19 cellular contexts compared by ENCODE assay signal in the genomic region with DNA sequence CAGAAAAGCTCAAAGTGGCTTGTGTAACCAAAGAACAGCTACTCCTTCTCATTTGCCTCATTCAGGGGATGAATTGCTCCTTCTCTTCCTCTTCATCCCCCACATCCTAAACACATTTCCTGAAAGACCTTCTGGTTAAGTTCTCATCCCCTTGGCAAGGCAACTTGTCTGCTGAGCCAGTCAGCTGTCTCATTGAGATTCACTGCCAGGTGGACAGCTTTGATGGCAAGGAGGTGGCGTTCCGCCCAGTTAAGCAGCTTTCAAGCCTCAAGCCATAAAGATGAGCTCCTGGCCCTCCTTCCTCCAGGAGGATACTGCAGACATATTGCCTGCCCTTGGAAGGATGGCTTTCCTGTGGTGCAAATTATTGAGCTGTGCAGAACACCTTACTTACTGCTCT.
DNase-seq lines count a peak whose midpoint lies in the region; ATAC-seq, FAIRE-seq and TF ChIP-seq lines count a peak whose summit lies in the region.
"Had no signal": no experiment of that assay in that cellular context is flagged by ENCODE, and none has a peak within 500 bp of the region (broad histone marks: within the 10 kb centered on the region; RNA-seq: fewer than 3 reads in every experiment).

No MANE protein-coding gene starts in this region.

- H3K4me3 ChIP-seq in H1 (ENCODE audit: extremely low read depth in 1 of 4, insufficient read depth in 2 of 4, low read depth in 3 of 4, low read length in 4 of 4) (no peak overlapping the region), sigmoid colon (no peak overlapping the region)
- H3K4me3 ChIP-seq: BLaER1 treated with 17β-estradiol and CSF1 and Interleukin-3, amounts not matched to agents 10 nM and 100 nM; tibial nerve had no signal

- H2BK12ac ChIP-seq in H1 (ENCODE audit: low read depth, low read length) = no peak overlapping the region

- H2AK5ac ChIP-seq in H1 (ENCODE audit: low read depth, low read length) = no peak overlapping the region

- no peak overlapping the region for H3K56ac ChIP-seq in H1 (replicated peaks; ENCODE audit: insufficient read length, low read depth, low read length)

- no peaks in the 10 kb centered on the region for H4K20me1 ChIP-seq in H1 (replicated peaks in 1 of 2; ENCODE audit: control insufficient read depth in 1 of 2, insufficient read depth in 2 of 2, low read length in 2 of 2)
- H4K20me1 ChIP-seq: BLaER1 treated with 17β-estradiol and CSF1 and Interleukin-3, amounts not matched to agents 10 nM and 100 nM had no signal

- H3K79me2 ChIP-seq in H1 (ENCODE audit: control insufficient read depth in 1 of 2, insufficient read depth in 2 of 2, low read length in 2 of 2) = no peaks in the 10 kb centered on the region

- no peak for ATAC-seq in HG02938 (IDR thresholded peaks at IDR 0.05; ENCODE audit: unreplicated experiment)
- ATAC-seq: stimulated activated naive B cell treated with anti-CD40 and anti-IgM and Interleukin-4, amounts not matched to agents 10 μg/mL and 1 μg/mL and 100 μg/mL, for 72 hours had no signal

- H2BK15ac ChIP-seq in H1 (ENCODE audit: low read length) = no peak overlapping the region

- H3K79me1 ChIP-seq in H1 (ENCODE audit: low read depth, low read length) = no peaks in the 10 kb centered on the region

- no peak overlapping the region for H4K8ac ChIP-seq in H1 (ENCODE audit: extremely low read depth, insufficient read depth, low read length)

- H4K91ac ChIP-seq in H1 (replicated peaks; ENCODE audit: insufficient read length, low read length) = no peak overlapping the region

- intact Hi-C loops in sigmoid colon (cut with DNase I) = no loop called here

- no peak for TF ChIP-seq RAD21 in H1 (IDR thresholded peaks at IDR 0.05 in 1 of 2, conservative IDR thresholded peaks at IDR 0.05 in 1 of 2; ENCODE audit: low read depth in 2 of 2, low read length in 2 of 2)

- H3K18ac ChIP-seq in H1 (ENCODE audit: extremely low read depth, low read length) = no peak overlapping the region

- 0 out of 2 replicates have a peak overlapping the region, but pooled peaks have one; percentile 21 for H2AFZ ChIP-seq in H1 (ENCODE audit: low read length)

- no peak overlapping the region for H4K5ac ChIP-seq in H1 (ENCODE audit: insufficient read length, low read depth, low read length)

- TF ChIP-seq EP300 in H1 (IDR thresholded peaks at IDR 0.05; ENCODE audit: borderline replicate concordance in 1 of 2, low read depth in 2 of 2, low read length in 2 of 2) = no peak
- no peak for TF ChIP-seq EP300 in sigmoid colon (IDR thresholded peaks at IDR 0.05)

- no peaks in the 10 kb centered on the region for H3K9me3 ChIP-seq in H1 (ENCODE audit: insufficient read depth in 2 of 2, low read depth in 1 of 2, low read length in 1 of 2)
- no peaks in the 10 kb centered on the region for H3K9me3 ChIP-seq in sigmoid colon
- H3K9me3 ChIP-seq: BLaER1 treated with 17β-estradiol and CSF1 and Interleukin-3, amounts not matched to agents 10 nM and 100 nM; tibial nerve had no signal

- H3K4me1 ChIP-seq in H1 (replicated peaks in 1 of 4; ENCODE audit: control insufficient read depth in 3 of 4, insufficient read depth in 4 of 4, low read length in 3 of 4) (peaks cover 0 to 3% (median 0%) of the 10 kb centered on the region in 4 experiments; a peak in 1 of 7 replicates), sigmoid colon (peaks cover 0 to 7% (median 2%) of the 10 kb centered on the region in 4 donors)
- H3K4me1 ChIP-seq: tibial nerve had no signal

- TF ChIP-seq CTCF in H1 (IDR thresholded peaks at IDR 0.05; ENCODE audit: control extremely low read depth in 1 of 3, insufficient read depth in 1 of 3, low read depth in 1 of 3, low read length in 3 of 3) = no peak
- no peak for TF ChIP-seq CTCF in sigmoid colon (IDR thresholded peaks at IDR 0.05)

- no peak overlapping the region for H3K4ac ChIP-seq in H1 (replicated peaks; ENCODE audit: insufficient read length, low read depth, low read length)

- TF ChIP-seq POLR2A in H1 (IDR thresholded peaks at IDR 0.05; ENCODE audit: control extremely low read depth in 1 of 2, low read depth in 2 of 2, low read length in 2 of 2) (no peak), sigmoid colon (IDR thresholded peaks at IDR 0.05) (no peak)

- no peak overlapping the region; a peak in 1 of 7 replicates for H3K9ac ChIP-seq in H1 (replicated peaks in 1 of 4; ENCODE audit: extremely low read depth in 1 of 4, low read depth in 3 of 4, low read length in 3 of 4)
- H3K9ac ChIP-seq: BLaER1 treated with 17β-estradiol and CSF1 and Interleukin-3, amounts not matched to agents 10 nM and 100 nM had no signal

- CTCF ChIA-PET in H1 (lab: Charles Lee; ENCODE audit: partially characterized antibody) = interaction anchor here (1.3 kb wide), 1 partner anchor 19 kb away, joined by 4 read pairs; no protein-coding TSS in a partner anchor

- peaks cover 0 to 1% (median 0%) of the 10 kb centered on the region in 4 experiments; a peak in 1 of 7 replicates for H3K27me3 ChIP-seq in H1 (replicated peaks in 1 of 4; ENCODE audit: control insufficient read depth in 3 of 4, extremely low read depth in 1 of 4, insufficient read depth in 3 of 4, low read length in 3 of 4)
- no peaks in the 10 kb centered on the region for H3K27me3 ChIP-seq in sigmoid colon
- H3K27me3 ChIP-seq: BLaER1 treated with 17β-estradiol and CSF1 and Interleukin-3, amounts not matched to agents 10 nM and 100 nM; tibial nerve had no signal

- no peaks in the 10 kb centered on the region for H3K23me2 ChIP-seq in H1 (ENCODE audit: low read depth, low read length)

- POLR2A ChIA-PET in H1 (lab: Charles Lee; ENCODE audit: partially characterized antibody) = no interaction called here

- no peak overlapping the region for H2BK120ac ChIP-seq in H1 (replicated peaks; ENCODE audit: low read depth, low read length)

- no peak overlapping the region for H3K14ac ChIP-seq in H1 (ENCODE audit: insufficient read length)

- no peak overlapping the region for H2BK5ac ChIP-seq in H1 (ENCODE audit: low read depth, low read length)

- WGBS in H1 (ENCODE audit: extremely low coverage in 1 of 2, insufficient coverage in 1 of 2, insufficient read length in 1 of 2, insufficient replicate concordance in 2 of 2, low coverage in 1 of 2, low lambda C conversion rate in 2 of 2, missing lambda C conversion rate in 1 of 2), 2 experiments = 91% methylated on average over 2 of the region's 2 CpGs; no CpG with 5 or more reads in 1 of the 2 experiments
- 43 to 66% methylated on average over 2 of the region's 2 CpGs for WGBS in sigmoid colon, 2 donors

- DNase-seq in NCI-H2081 (lab: John Stamatoyannopoulos, UW) (peak; percentile 15 to 32), NCI-H2081 treated with DMSO at 0.1 percent for 48 hours (lab: John Stamatoyannopoulos, UW) (no peak), NCI-H446 treated with DMSO at 0.1 percent for 48 hours (lab: John Stamatoyannopoulos, UW) (peak; percentile 100), H1 (ENCODE audit: low read depth in 1 of 2, low spot score in 2 of 2) (no peak), sigmoid colon (peak; percentile 71), SIG-M5 (lab: John Stamatoyannopoulos, UW) (no peak), hippocampal formation (lab: John Stamatoyannopoulos, UW) (no peak)
- DNase-seq: activated CD4-positive, alpha-beta T cell treated with anti-CD3 and anti-CD28 coated beads for 48 hours; activated CD8-positive, alpha-beta memory T cell treated with anti-CD3 and anti-CD28 coated beads, Interleukin-2, amount 50 U/mL, for 48 hours; Kasumi-1; midbrain; NCI-H1694 treated with DMSO at 0.1 percent for 48 hours; stimulated activated naive B cell treated with anti-CD40 and anti-IgM and Interleukin-4, amounts not matched to agents 10 μg/mL and 1 μg/mL and 100 μg/mL, for 72 hours had no signal

- no peak overlapping the region for H2BK20ac ChIP-seq in H1 (ENCODE audit: low read length)

- H3K23ac ChIP-seq in H1 (ENCODE audit: insufficient read length) = no peak overlapping the region

- no peak overlapping the region for H3K27ac ChIP-seq in H1 (ENCODE audit: low read depth, low read length)
- H3K27ac ChIP-seq in sigmoid colon = peak overlapping the region in 1 of 4 donors; percentile 29
- H3K27ac ChIP-seq: BLaER1 treated with 17β-estradiol and CSF1 and Interleukin-3, amounts not matched to agents 10 nM and 100 nM; tibial nerve had no signal

- H3K4me2 ChIP-seq in H1 (ENCODE audit: insufficient read depth in 1 of 2, low read depth in 2 of 2, low read length in 2 of 2) = no peak overlapping the region

- no peaks in the 10 kb centered on the region for H3K36me3 ChIP-seq in H1 (ENCODE audit: control insufficient read depth in 2 of 4, insufficient read depth in 4 of 4, low read length in 3 of 4)
- H3K36me3 ChIP-seq in sigmoid colon = no peaks in the 10 kb centered on the region
- H3K36me3 ChIP-seq: BLaER1 treated with 17β-estradiol and CSF1 and Interleukin-3, amounts not matched to agents 10 nM and 100 nM; tibial nerve had no signal

- FAIRE-seq in H1 (lab: Jason Lieb, UNC) = no peak
- FAIRE-seq: A204.1, endometrium, HTR-8/SVneo had no signal

TF ChIP-seq in H1, 55 proteins besides CTCF, POLR2A, EP300 and RAD21 (continues in another document):
- no peak for TF ChIP-seq EGR1 (IDR thresholded peaks at IDR 0.05; ENCODE audit: borderline replicate concordance, low read depth, low read length)
- TF ChIP-seq MAFK (IDR thresholded peaks at IDR 0.05; ENCODE audit: low read depth, low read length) = no peak
- TF ChIP-seq YY1 (IDR thresholded peaks at IDR 0.05; ENCODE audit: low read depth, low read length) = no peak
- no peak for TF ChIP-seq BCL11A (IDR thresholded peaks at IDR 0.05; ENCODE audit: low read depth in 2 of 2, low read length in 2 of 2)
- TF ChIP-seq SIX5 (IDR thresholded peaks at IDR 0.05; ENCODE audit: low read depth, low read length) = no peak
- TF ChIP-seq KDM5A (IDR thresholded peaks at IDR 0.05; ENCODE audit: low read length) = no peak
- TF ChIP-seq RFX5 (IDR thresholded peaks at IDR 0.05; ENCODE audit: borderline replicate concordance, low read depth, low read length) = no peak
- no peak for TF ChIP-seq RXRA (IDR thresholded peaks at IDR 0.05; ENCODE audit: insufficient read depth, low read depth, low read length)
- no peak for TF ChIP-seq BACH1 (IDR thresholded peaks at IDR 0.05; ENCODE audit: low read length)
- no peak for TF ChIP-seq PHF8 (conservative IDR thresholded peaks at IDR 0.05; ENCODE audit: low read depth, low read length)
- TF ChIP-seq CBX5 (IDR thresholded peaks at IDR 0.05; ENCODE audit: low read depth, low read length) = no peak
- no peak for TF ChIP-seq SRF (IDR thresholded peaks at IDR 0.05; ENCODE audit: low read depth, low read length)
- no peak for TF ChIP-seq SIRT6 (IDR thresholded peaks at IDR 0.05; ENCODE audit: low read length)

Comparison
In these comparisons a context has a peak if more than half of its experiments do, and no peak if none do; other contexts are left out.
1. DNase-seq: peak in NCI-H2081 (2 of 2), NCI-H446 treated with DMSO at 0.1 percent for 48 hours (single experiment) and sigmoid colon (single experiment); none in NCI-H2081 treated with DMSO at 0.1 percent for 48 hours (single experiment), H1 (0 of 2), SIG-M5 (single experiment) and hippocampal formation (0 of 2).